Comparison of ENCODE assay signal across 1 cellular context in the genomic region with DNA sequence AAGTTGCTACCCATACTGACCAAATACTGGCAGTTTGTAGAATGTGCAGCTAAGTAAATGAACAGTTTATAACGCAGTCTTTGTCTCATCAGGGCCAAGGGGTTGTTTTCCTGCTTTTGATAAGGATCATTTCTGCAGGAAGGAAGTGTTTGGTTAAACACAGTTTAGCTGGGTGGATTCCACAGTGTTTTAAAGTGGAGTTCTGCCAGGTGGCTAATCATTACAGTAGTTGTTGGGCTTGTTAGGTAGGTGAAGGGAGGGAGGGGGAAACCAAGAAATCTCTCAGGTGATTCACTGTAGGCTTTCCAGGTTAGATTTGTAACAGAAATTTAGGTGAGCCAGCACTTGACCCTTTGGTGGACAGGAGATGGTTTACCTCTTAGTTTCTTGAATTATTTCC.
TF ChIP-seq lines count a peak whose summit lies in the region.

No MANE protein-coding gene starts in this region.

TF ChIP-seq in K562, 482 proteins besides CTCF, POLR2A, EP300 and RAD21:
- TF ChIP-seq HOXB6 (CRISPR knock-in tag; IDR thresholded peaks at IDR 0.05; ENCODE audit: borderline replicate concordance) (no peak), SPI1 (IDR thresholded peaks at IDR 0.05; ENCODE audit: borderline replicate concordance, low read depth, low read length) (peak; percentile 37; the same call in 1 of the 2 replicates), STAT5A (IDR thresholded peaks at IDR 0.05; ENCODE audit: borderline replicate concordance, low read length) (no peak), GATA2 (CRISPR knock-in tag; IDR thresholded peaks at IDR 0.05) (0 out of 2 replicates have a peak, but pooled peaks have one; percentile 22), BRD9 (IDR thresholded peaks at IDR 0.05; ENCODE audit: low read depth, partially characterized antibody) (no peak), MCM3 (IDR thresholded peaks at IDR 0.05) (no peak), ETV1 (tag; conservative IDR thresholded peaks at IDR 0.05; ENCODE audit: low read depth) (peak; percentile 67), HDAC8 (tag; IDR thresholded peaks at IDR 0.05) (no peak)
- TF ChIP-seq, protein P1, sequence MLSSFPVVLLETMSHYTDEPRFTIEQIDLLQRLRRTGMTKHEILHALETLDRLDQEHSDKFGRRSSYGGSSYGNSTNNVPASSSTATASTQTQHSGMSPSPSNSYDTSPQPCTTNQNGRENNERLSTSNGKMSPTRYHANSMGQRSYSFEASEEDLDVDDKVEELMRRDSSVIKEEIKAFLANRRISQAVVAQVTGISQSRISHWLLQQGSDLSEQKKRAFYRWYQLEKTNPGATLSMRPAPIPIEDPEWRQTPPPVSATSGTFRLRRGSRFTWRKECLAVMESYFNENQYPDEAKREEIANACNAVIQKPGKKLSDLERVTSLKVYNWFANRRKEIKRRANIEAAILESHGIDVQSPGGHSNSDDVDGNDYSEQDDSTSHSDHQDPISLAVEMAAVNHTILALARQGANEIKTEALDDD (IDR thresholded peaks at IDR 0.05): peak; percentile 59; the same call in 1 of the 2 replicates
- TF ChIP-seq, protein P2, sequence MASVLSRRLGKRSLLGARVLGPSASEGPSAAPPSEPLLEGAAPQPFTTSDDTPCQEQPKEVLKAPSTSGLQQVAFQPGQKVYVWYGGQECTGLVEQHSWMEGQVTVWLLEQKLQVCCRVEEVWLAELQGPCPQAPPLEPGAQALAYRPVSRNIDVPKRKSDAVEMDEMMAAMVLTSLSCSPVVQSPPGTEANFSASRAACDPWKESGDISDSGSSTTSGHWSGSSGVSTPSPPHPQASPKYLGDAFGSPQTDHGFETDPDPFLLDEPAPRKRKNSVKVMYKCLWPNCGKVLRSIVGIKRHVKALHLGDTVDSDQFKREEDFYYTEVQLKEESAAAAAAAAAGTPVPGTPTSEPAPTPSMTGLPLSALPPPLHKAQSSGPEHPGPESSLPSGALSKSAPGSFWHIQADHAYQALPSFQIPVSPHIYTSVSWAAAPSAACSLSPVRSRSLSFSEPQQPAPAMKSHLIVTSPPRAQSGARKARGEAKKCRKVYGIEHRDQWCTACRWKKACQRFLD (CRISPR knock-in tag; IDR thresholded peaks at IDR 0.05): peak; percentile 6; the same call in 1 of the 2 replicates
